9 cellular contexts compared by ENCODE assay signal in genomic region chr10:30742471-30742870, GRCh38.
DNase-seq lines count a peak whose midpoint lies in the region; ATAC-seq and TF ChIP-seq lines count a peak whose summit lies in the region.
"Had no signal": no experiment of that assay in that cellular context is flagged by ENCODE, and none has a peak within 500 bp of the region (broad histone marks: within the 10 kb centered on the region; RNA-seq: fewer than 3 reads in every experiment).

No MANE protein-coding gene starts in this region.

- CTCF ChIA-PET in activated CD8-positive, alpha-beta T cell treated with anti-CD3 and anti-CD28 coated beads for 36 hours (lab: Charles Lee): no interaction called here
- CTCF ChIA-PET in activated CD8-positive, alpha-beta T cell treated with anti-CD3 and anti-CD28 coated beads, Interleukin-2, amount 10 ng/mL, durations not matched to agents 7 days and 5 days (lab: Charles Lee): no interaction called here
- CTCF ChIA-PET in activated naive CD4-positive, alpha-beta T cell treated with anti-CD3 and anti-CD28 coated beads for 36 hours (lab: Charles Lee): interaction anchor here (0.6 kb wide), 1 partner anchor 103 kb away, joined by 4 read pairs; no protein-coding TSS in a partner anchor

- TF ChIP-seq CTCF in activated CD8-positive, alpha-beta T cell treated with anti-CD3 and anti-CD28 coated beads for 36 hours (IDR thresholded peaks at IDR 0.05): no peak

- peaks cover 11% of the 10 kb centered on the region for H3K4me1 Mint-ChIP-seq in activated CD8-positive, alpha-beta T cell treated with anti-CD3 and anti-CD28 coated beads for 36 hours (ENCODE audit: low read depth)
- H3K4me1 Mint-ChIP-seq in activated CD8-positive, alpha-beta T cell treated with anti-CD3 and anti-CD28 coated beads, Interleukin-2, amount 10 ng/mL, durations not matched to agents 7 days and 5 days (ENCODE audit: low read depth): peaks cover 18% of the 10 kb centered on the region
- H3K4me1 Mint-ChIP-seq in stimulated activated naive CD8-positive, alpha-beta T cell treated with anti-CD3 and anti-CD28 coated beads, Interleukin-15, Interleukin-2, amounts not matched to agents 100 ng/mL and 50 ng/mL, for 24 hours (ENCODE audit: low read depth): peaks cover 38% of the 10 kb centered on the region
- no peaks in the 10 kb centered on the region for H3K4me1 Mint-ChIP-seq in activated naive CD4-positive, alpha-beta T cell treated with anti-CD3 and anti-CD28 coated beads for 36 hours (ENCODE audit: low read depth)

- peak; percentile 70 for DNase-seq in activated CD8-positive, alpha-beta T cell treated with anti-CD3 and anti-CD28 coated beads for 36 hours
- DNase-seq in activated CD8-positive, alpha-beta T cell treated with anti-CD3 and anti-CD28 coated beads, Interleukin-2, amount 10 ng/mL, durations not matched to agents 7 days and 5 days: no peak
- DNase-seq in activated naive CD4-positive, alpha-beta T cell treated with anti-CD3 and anti-CD28 coated beads for 36 hours: no peak
- DNase-seq in D341Med (ENCODE audit: low spot score) (no peak), hypothalamus (lab: John Stamatoyannopoulos, UW) (no peak)
- DNase-seq: SIG-M5 had no signal

- no peak overlapping the region for H3K4me3 Mint-ChIP-seq in activated CD8-positive, alpha-beta T cell treated with anti-CD3 and anti-CD28 coated beads for 36 hours
- H3K4me3 Mint-ChIP-seq in activated CD8-positive, alpha-beta T cell treated with anti-CD3 and anti-CD28 coated beads, Interleukin-2, amount 10 ng/mL, durations not matched to agents 7 days and 5 days: no peak overlapping the region
- peak overlapping the region; percentile 18 for H3K4me3 Mint-ChIP-seq in stimulated activated naive CD8-positive, alpha-beta T cell treated with anti-CD3 and anti-CD28 coated beads, Interleukin-15, Interleukin-2, amounts not matched to agents 100 ng/mL and 50 ng/mL, for 24 hours
- no peak overlapping the region for H3K4me3 Mint-ChIP-seq in activated naive CD4-positive, alpha-beta T cell treated with anti-CD3 and anti-CD28 coated beads for 36 hours

- no peaks in the 10 kb centered on the region for H3K9me3 Mint-ChIP-seq in activated CD8-positive, alpha-beta T cell treated with anti-CD3 and anti-CD28 coated beads for 36 hours
- no peaks in the 10 kb centered on the region for H3K9me3 Mint-ChIP-seq in activated CD8-positive, alpha-beta T cell treated with anti-CD3 and anti-CD28 coated beads, Interleukin-2, amount 10 ng/mL, durations not matched to agents 7 days and 5 days (ENCODE audit: insufficient read depth)
- no peaks in the 10 kb centered on the region for H3K9me3 Mint-ChIP-seq in stimulated activated naive CD8-positive, alpha-beta T cell treated with anti-CD3 and anti-CD28 coated beads, Interleukin-15, Interleukin-2, amounts not matched to agents 100 ng/mL and 50 ng/mL, for 24 hours
- H3K9me3 Mint-ChIP-seq in activated naive CD4-positive, alpha-beta T cell treated with anti-CD3 and anti-CD28 coated beads for 36 hours: no peaks in the 10 kb centered on the region

- intact Hi-C loops in activated CD8-positive, alpha-beta T cell treated with anti-CD3 and anti-CD28 coated beads for 36 hours (cut with micrococcal nuclease): no loop called here
- intact Hi-C loops in activated naive CD4-positive, alpha-beta T cell treated with anti-CD3 and anti-CD28 coated beads for 36 hours (cut with micrococcal nuclease): no loop called here

- H3K27ac Mint-ChIP-seq in activated CD8-positive, alpha-beta T cell treated with anti-CD3 and anti-CD28 coated beads for 36 hours: peak overlapping the region; percentile 16
- no peak overlapping the region for H3K27ac Mint-ChIP-seq in activated CD8-positive, alpha-beta T cell treated with anti-CD3 and anti-CD28 coated beads, Interleukin-2, amount 10 ng/mL, durations not matched to agents 7 days and 5 days
- H3K27ac Mint-ChIP-seq in stimulated activated naive CD8-positive, alpha-beta T cell treated with anti-CD3 and anti-CD28 coated beads, Interleukin-15, Interleukin-2, amounts not matched to agents 100 ng/mL and 50 ng/mL, for 24 hours: peak overlapping the region; percentile 75
- no peak overlapping the region for H3K27ac Mint-ChIP-seq in activated naive CD4-positive, alpha-beta T cell treated with anti-CD3 and anti-CD28 coated beads for 36 hours

- no peaks in the 10 kb centered on the region for H3K36me3 Mint-ChIP-seq in activated CD8-positive, alpha-beta T cell treated with anti-CD3 and anti-CD28 coated beads for 36 hours (ENCODE audit: low read depth)
- no peaks in the 10 kb centered on the region for H3K36me3 Mint-ChIP-seq in activated CD8-positive, alpha-beta T cell treated with anti-CD3 and anti-CD28 coated beads, Interleukin-2, amount 10 ng/mL, durations not matched to agents 7 days and 5 days (ENCODE audit: low read depth)
- H3K36me3 Mint-ChIP-seq in stimulated activated naive CD8-positive, alpha-beta T cell treated with anti-CD3 and anti-CD28 coated beads, Interleukin-15, Interleukin-2, amounts not matched to agents 100 ng/mL and 50 ng/mL, for 24 hours (ENCODE audit: low read depth): no peaks in the 10 kb centered on the region
- no peaks in the 10 kb centered on the region for H3K36me3 Mint-ChIP-seq in activated naive CD4-positive, alpha-beta T cell treated with anti-CD3 and anti-CD28 coated beads for 36 hours (ENCODE audit: low read depth)

- POLR2A ChIA-PET in activated CD8-positive, alpha-beta T cell treated with anti-CD3 and anti-CD28 coated beads for 36 hours (lab: Charles Lee): interaction anchor here (0.8 kb wide), 1 partner anchor 1129 kb away, joined by 3 read pairs; no protein-coding TSS in a partner anchor
- POLR2A ChIA-PET in activated CD8-positive, alpha-beta T cell treated with anti-CD3 and anti-CD28 coated beads, Interleukin-2, amount 10 ng/mL, durations not matched to agents 7 days and 5 days (lab: Charles Lee): no interaction called here

- H3K27me3 Mint-ChIP-seq in activated CD8-positive, alpha-beta T cell treated with anti-CD3 and anti-CD28 coated beads for 36 hours: no peaks in the 10 kb centered on the region
- no peaks in the 10 kb centered on the region for H3K27me3 Mint-ChIP-seq in activated CD8-positive, alpha-beta T cell treated with anti-CD3 and anti-CD28 coated beads, Interleukin-2, amount 10 ng/mL, durations not matched to agents 7 days and 5 days (ENCODE audit: low read depth)
- no peaks in the 10 kb centered on the region for H3K27me3 Mint-ChIP-seq in stimulated activated naive CD8-positive, alpha-beta T cell treated with anti-CD3 and anti-CD28 coated beads, Interleukin-15, Interleukin-2, amounts not matched to agents 100 ng/mL and 50 ng/mL, for 24 hours
- no peaks in the 10 kb centered on the region for H3K27me3 Mint-ChIP-seq in activated naive CD4-positive, alpha-beta T cell treated with anti-CD3 and anti-CD28 coated beads for 36 hours (ENCODE audit: low read depth)

- peak; percentile 75 for ATAC-seq in activated CD8-positive, alpha-beta T cell treated with anti-CD3 and anti-CD28 coated beads for 36 hours
- no peak for ATAC-seq in activated CD8-positive, alpha-beta T cell treated with anti-CD3 and anti-CD28 coated beads, Interleukin-2, amount 10 ng/mL, durations not matched to agents 7 days and 5 days
- peak; percentile 78 for ATAC-seq in HG02571 (IDR thresholded peaks at IDR 0.05; ENCODE audit: unreplicated experiment)
- peak; percentile 77 for ATAC-seq in HG03460 (IDR thresholded peaks at IDR 0.05; ENCODE audit: unreplicated experiment)

Comparison
In these comparisons a context has a peak if more than half of its experiments do, and no peak if none do; other contexts are left out.
1. H3K27ac Mint-ChIP-seq: peak in activated CD8-positive, alpha-beta T cell treated with anti-CD3 and anti-CD28 coated beads for 36 hours (single experiment) and stimulated activated naive CD8-positive, alpha-beta T cell treated with anti-CD3 and anti-CD28 coated beads, Interleukin-15, Interleukin-2, amounts not matched to agents 100 ng/mL and 50 ng/mL, for 24 hours (single experiment); none in activated CD8-positive, alpha-beta T cell treated with anti-CD3 and anti-CD28 coated beads, Interleukin-2, amount 10 ng/mL, durations not matched to agents 7 days and 5 days (single experiment) and activated naive CD4-positive, alpha-beta T cell treated with anti-CD3 and anti-CD28 coated beads for 36 hours (single experiment).